Comparison of ENCODE assay signal across 29 cellular contexts in genomic region chr10:70560511-70560931, GRCh38. TPM values are rescaled to one million over a fixed set of nuclear protein-coding genes. Genes with fewer than 3 reads are reported as not detected.
DNase-seq lines count a peak whose midpoint lies in the region; ATAC-seq and TF ChIP-seq lines count a peak whose summit lies in the region.
"Had no signal": no experiment of that assay in that cellular context is flagged by ENCODE, and none has a peak within 500 bp of the region (broad histone marks: within the 10 kb centered on the region; RNA-seq: fewer than 3 reads in every experiment).

No MANE protein-coding gene starts in this region.

- H3K36me3 ChIP-seq in left ventricle myocardium inferior, result peaks cover 9% of the 10 kb centered on the region
- H3K36me3 ChIP-seq: breast epithelium, colonic mucosa, thyroid gland had no signal

- H3K4me3 ChIP-seq in left ventricle myocardium inferior, result no peak overlapping the region
- H3K4me3 ChIP-seq: breast epithelium, colonic mucosa, lower lobe of right lung, thyroid gland had no signal

- H3K27me3 ChIP-seq in left ventricle myocardium inferior (ENCODE audit: low read depth), result no peaks in the 10 kb centered on the region
- H3K27me3 ChIP-seq: breast epithelium, colonic mucosa, thyroid gland had no signal

- CTCF ChIA-PET in RWPE1 (lab: Yijun Ruan, JAX), result interaction anchor here (0.6 to 1.0 kb wide), 2 partner anchors 150 to 198 kb away, joined by 4 to 7 read pairs; no protein-coding TSS in a partner anchor

- H3K27ac ChIP-seq in left ventricle myocardium inferior (replicated peaks), result peak overlapping the region; percentile 73
- no peak overlapping the region for H3K27ac ChIP-seq in RWPE1
- H3K27ac ChIP-seq: 22Rv1, breast epithelium, colonic mucosa, HL-60, lower lobe of right lung, thyroid gland had no signal

- H3K4me1 ChIP-seq in left ventricle myocardium inferior, result peaks cover 74% of the 10 kb centered on the region
- H3K4me1 ChIP-seq: breast epithelium, colonic mucosa had no signal

- DNase-seq in Right ventricle myocardium inferior (ENCODE audit: missing footprints) (peak; percentile 75), cardiac septum (ENCODE audit: low spot score) (no peak), left ventricle myocardium inferior (no peak), posterior vena cava (ENCODE audit: low spot score) (peak; percentile 46), DMS 273 treated with DMSO at 0.1 percent for 48 hours (lab: John Stamatoyannopoulos, UW) (no peak), RWPE1 (ENCODE audit: low spot score) (no peak), SKM-1 (lab: John Stamatoyannopoulos, UW; ENCODE audit: unreplicated experiment) (no peak)
- DNase-seq in stimulated activated CD4-positive, alpha-beta T cell treated with anti-CD3 and anti-CD28 coated beads, Interleukin-2, amount 100 ng/mL, for 48 hours, result no peak
- DNase-seq: activated CD4-positive, alpha-beta T cell treated with anti-CD3 and anti-CD28 coated beads, Interleukin-2, amount 50 U/mL, for 1 hour; activated naive CD4-positive, alpha-beta T cell treated with anti-CD3 and anti-CD28 coated beads for 36 hours; colonic mucosa; effector memory CD4-positive, alpha-beta T cell; foreskin melanocyte; H9; hippocampal formation; NCI-H1092 treated with DMSO at 0.1 percent for 48 hours; NCI-H2029 treated with DMSO at 0.1 percent for 48 hours; NCI-H226; NCI-H748 treated with DMSO at 0.1 percent for 48 hours; stimulated activated CD4-positive, alpha-beta T cell treated with anti-CD3 and anti-CD28 coated beads, Interleukin-4, amount 100 ng/mL, for 24 hours; stimulated activated naive CD4-positive, alpha-beta T cell; T1000; thyroid gland had no signal

- intact Hi-C loops in Right ventricle myocardium inferior (cut with DNase I), result no loop called here
- intact Hi-C loops in cardiac septum (cut with DNase I), result loop anchor here (5.0 kb wide), 1 partner anchor 112 kb away; the partner anchor contains the start of gene ADAMTS14
- intact Hi-C loops in left ventricle myocardium inferior (cut with micrococcal nuclease), result no loop called here
- intact Hi-C loops in posterior vena cava (cut with DNase I), result loop anchor here in 1 of 2 donors (5.0 kb wide), 1 partner anchor 212 kb away; no protein-coding TSS in a partner anchor

- TF ChIP-seq CTCF in left ventricle myocardium inferior (IDR thresholded peaks at IDR 0.05; ENCODE audit: borderline replicate concordance) (no peak), RWPE1 (conservative IDR thresholded peaks at IDR 0.05; ENCODE audit: low read depth) (no peak)

- ATAC-seq in Right ventricle myocardium inferior, result peak; percentile 54
- ATAC-seq: esophagus mucosa, HepG2 had no signal

- POLR2A ChIA-PET in RWPE1 (lab: Yijun Ruan, JAX; ENCODE audit: low non-redundant PET), result no interaction called here

- H3K9me3 ChIP-seq in left ventricle myocardium inferior (replicated peaks), result no peaks in the 10 kb centered on the region
- H3K9me3 ChIP-seq: breast epithelium, colonic mucosa, lower lobe of right lung, thyroid gland had no signal

RNA-seq across cellular contexts. Expression of gene PRF1, which starts 42.0 kb away (rescaled TPM):
- total RNA-seq in Right ventricle myocardium inferior (4.3 TPM), cardiac septum (1.2 TPM), left ventricle myocardium inferior (2.6 TPM), posterior vena cava (1 to 10 TPM; 4.6 to 5.2 TPM)
- total RNA-seq: H9 had no signal

Comparison
In these comparisons a context has a peak if more than half of its experiments do, and no peak if none do; other contexts are left out.
1. DNase-seq: peak in Right ventricle myocardium inferior (single experiment) and posterior vena cava (single experiment); none in cardiac septum (single experiment), left ventricle myocardium inferior (single experiment), stimulated activated CD4-positive, alpha-beta T cell treated with anti-CD3 and anti-CD28 coated beads, Interleukin-2, amount 100 ng/mL, for 48 hours (0 of 2), DMS 273 treated with DMSO at 0.1 percent for 48 hours (single experiment), RWPE1 (single experiment) and SKM-1 (single experiment).